In genomic region chr1:200215350-200215749, GRCh38 we compare ENCODE assay signal across 37 cellular contexts.
"Had no signal": no experiment of that assay in that cellular context is flagged by ENCODE, and none has a peak within 500 bp of the region (broad histone marks: within the 10 kb centered on the region; RNA-seq: fewer than 3 reads in every experiment).

No MANE protein-coding gene starts in this region.

- H3K36me3 ChIP-seq: ascending aorta, cardiac muscle cell, WERI-Rb-1 had no signal

- H3K27ac Mint-ChIP-seq: activated CD4-positive, alpha-beta memory T cell treated with anti-CD3 and anti-CD28 coated beads, Interleukin-2, amount 10 ng/mL, durations not matched to agents 7 days and 5 days; activated CD4-positive, alpha-beta T cell treated with anti-CD3 and anti-CD28 coated beads for 36 hours; activated CD4-positive, alpha-beta T cell treated with anti-CD3 and anti-CD28 coated beads, Interleukin-2, amount 10 ng/mL, durations not matched to agents 7 days and 5 days; activated CD8-positive, alpha-beta memory T cell treated with anti-CD3 and anti-CD28 coated beads, Interleukin-2, amount 10 ng/mL, durations not matched to agents 7 days and 5 days; activated CD8-positive, alpha-beta T cell treated with anti-CD3 and anti-CD28 coated beads, Interleukin-2, amount 10 ng/mL, durations not matched to agents 7 days and 5 days; activated naive CD4-positive, alpha-beta T cell treated with anti-CD3 and anti-CD28 coated beads, Interleukin-2, amount 10 ng/mL, durations not matched to agents 7 days and 5 days; activated naive CD4-positive, alpha-beta T cell treated with anti-CD3 and anti-CD28 coated beads, Interleukin-2, amount 50 U/mL, for 24 hours; activated naive CD8-positive, alpha-beta T cell; activated naive CD8-positive, alpha-beta T cell treated with anti-CD3 and anti-CD28 coated beads, Interleukin-2, amount 10 ng/mL, durations not matched to agents 7 days and 5 days; activated naive CD8-positive, alpha-beta T cell treated with anti-CD3 and anti-CD28 coated beads, Interleukin-2, amount 50 U/mL, for 24 hours; activated T-cell treated with anti-CD3 and anti-CD28 coated beads, Interleukin-2, amount 50 U/mL, for 24 hours; activated T-helper 2 cell treated with anti-CD3 and anti-CD28 coated beads, Interferon-gamma antibody, Interleukin-2, Interleukin-4, amounts not matched to agents 10 μg/mL and 5 μg/mL and 100 μg/mL, durations not matched to agents 14 hours and 24 hours and 36 hours; brain; T-helper 1 cell treated with Interleukin-12 subunit alpha and Interleukin-12 subunit beta and Interleukin-4 antibody, amounts not matched to agents 30 μg/mL and 1 μg/mL, for 36 hours; T-helper 2 cell treated with Interferon-gamma antibody and Interleukin-4, amounts not matched to agents 5 μg/mL and 100 μg/mL, for 36 hours; WTC11 had no signal

- DNase-seq: activated CD4-positive, alpha-beta memory T cell treated with anti-CD3 and anti-CD28 coated beads, Interleukin-2, amount 10 ng/mL, durations not matched to agents 7 days and 5 days; activated CD4-positive, alpha-beta T cell treated with anti-CD3 and anti-CD28 coated beads for 1 hour; activated CD4-positive, alpha-beta T cell treated with anti-CD3 and anti-CD28 coated beads for 36 hours; activated CD4-positive, alpha-beta T cell treated with anti-CD3 and anti-CD28 coated beads for 48 hours; activated CD4-positive, alpha-beta T cell treated with anti-CD3 and anti-CD28 coated beads, Interleukin-2, amount 10 ng/mL, durations not matched to agents 7 days and 5 days; activated CD4-positive, alpha-beta T cell treated with anti-CD3 and anti-CD28 coated beads, Interleukin-2, amount 50 U/mL, for 48 hours; activated CD4-positive, CD25-positive, alpha-beta regulatory T cell; activated CD8-positive, alpha-beta memory T cell treated with anti-CD3 and anti-CD28 coated beads for 24 hours; activated CD8-positive, alpha-beta memory T cell treated with anti-CD3 and anti-CD28 coated beads, Interleukin-2, amount 10 ng/mL, durations not matched to agents 7 days and 5 days; activated CD8-positive, alpha-beta memory T cell treated with anti-CD3 and anti-CD28 coated beads, Interleukin-2, amount 50 U/mL, for 48 hours; activated CD8-positive, alpha-beta T cell treated with anti-CD3 and anti-CD28 coated beads, Interleukin-2, amount 10 ng/mL, durations not matched to agents 7 days and 5 days; activated effector memory CD4-positive, alpha-beta T cell treated with Interleukin-2 at 50 U/mL for 16 hours; activated gamma-delta T cell; activated naive CD4-positive, alpha-beta T cell treated with anti-CD3 and anti-CD28 coated beads, Interleukin-2, amount 10 ng/mL, durations not matched to agents 7 days and 5 days; activated naive CD4-positive, alpha-beta T cell treated with Interleukin-2 at 50 U/mL for 16 hours; activated naive CD8-positive, alpha-beta T cell treated with anti-CD3 and anti-CD28 coated beads, Interleukin-2, amount 10 ng/mL, durations not matched to agents 7 days and 5 days; activated naive CD8-positive, alpha-beta T cell treated with anti-CD3 and anti-CD28 coated beads, Interleukin-2, amount 50 U/mL, for 24 hours; activated T-cell treated with anti-CD3 and anti-CD28 coated beads, Interleukin-2, amount 50 U/mL, for 24 hours; activated T-cell treated with anti-CD3 and anti-CD28 coated beads, Interleukin-2, amount 50 U/mL, for 48 hours; amygdala; anterior cingulate cortex; caudate nucleus; cerebellar nuclear complex; T-helper 1 cell; T-helper 2 cell; T-helper 9 cell; WERI-Rb-1 had no signal

- H3K4me3 ChIP-seq: ascending aorta, cardiac muscle cell had no signal

- H3K36me3 Mint-ChIP-seq: activated CD8-positive, alpha-beta memory T cell treated with anti-CD3 and anti-CD28 coated beads, Interleukin-2, amount 10 ng/mL, durations not matched to agents 7 days and 5 days; activated naive CD4-positive, alpha-beta T cell treated with anti-CD3 and anti-CD28 coated beads, Interleukin-2, amount 10 ng/mL, durations not matched to agents 7 days and 5 days; activated naive CD4-positive, alpha-beta T cell treated with anti-CD3 and anti-CD28 coated beads, Interleukin-2, amount 50 U/mL, for 24 hours; activated naive CD8-positive, alpha-beta T cell; brain had no signal

- H3K9me3 Mint-ChIP-seq: activated CD4-positive, alpha-beta memory T cell treated with anti-CD3 and anti-CD28 coated beads, Interleukin-2, amount 10 ng/mL, durations not matched to agents 7 days and 5 days; activated naive CD4-positive, alpha-beta T cell treated with anti-CD3 and anti-CD28 coated beads, Interleukin-2, amount 10 ng/mL, durations not matched to agents 7 days and 5 days; activated naive CD4-positive, alpha-beta T cell treated with anti-CD3 and anti-CD28 coated beads, Interleukin-2, amount 50 U/mL, for 24 hours; activated T-cell treated with anti-CD3 and anti-CD28 coated beads, Interleukin-2, amount 50 U/mL, for 24 hours; activated T-helper 2 cell treated with anti-CD3 and anti-CD28 coated beads, Interferon-gamma antibody, Interleukin-2, Interleukin-4, amounts not matched to agents 10 μg/mL and 5 μg/mL and 100 μg/mL, durations not matched to agents 14 hours and 24 hours and 36 hours; central memory CD8-positive, alpha-beta T cell; T-helper 2 cell treated with Interferon-gamma antibody and Interleukin-4, amounts not matched to agents 5 μg/mL and 100 μg/mL, for 36 hours had no signal

- H3K9me3 ChIP-seq: ascending aorta had no signal

- H3K4me1 ChIP-seq: ascending aorta had no signal

- H3K27me3 ChIP-seq: ascending aorta, cardiac muscle cell had no signal

- H3K27me3 Mint-ChIP-seq: activated naive CD8-positive, alpha-beta T cell treated with anti-CD3 and anti-CD28 coated beads, Interleukin-2, amount 10 ng/mL, durations not matched to agents 7 days and 5 days; activated naive CD8-positive, alpha-beta T cell treated with anti-CD3 and anti-CD28 coated beads, Interleukin-2, amount 50 U/mL, for 24 hours had no signal

- H3K4me1 Mint-ChIP-seq: activated CD4-positive, alpha-beta T cell treated with anti-CD3 and anti-CD28 coated beads for 36 hours; activated naive CD4-positive, alpha-beta T cell treated with anti-CD3 and anti-CD28 coated beads, Interleukin-2, amount 50 U/mL, for 24 hours; activated naive CD8-positive, alpha-beta T cell treated with anti-CD3 and anti-CD28 coated beads, Interleukin-2, amount 50 U/mL, for 24 hours; brain; central memory CD8-positive, alpha-beta T cell; WTC11 had no signal

- H3K27ac ChIP-seq: ascending aorta, cardiac muscle cell, WERI-Rb-1 had no signal

- H3K4me3 Mint-ChIP-seq: activated CD4-positive, alpha-beta memory T cell treated with anti-CD3 and anti-CD28 coated beads, Interleukin-2, amount 10 ng/mL, durations not matched to agents 7 days and 5 days; activated CD4-positive, alpha-beta T cell treated with anti-CD3 and anti-CD28 coated beads for 36 hours; activated CD4-positive, alpha-beta T cell treated with anti-CD3 and anti-CD28 coated beads, Interleukin-2, amount 10 ng/mL, durations not matched to agents 7 days and 5 days; activated CD8-positive, alpha-beta memory T cell treated with anti-CD3 and anti-CD28 coated beads, Interleukin-2, amount 10 ng/mL, durations not matched to agents 7 days and 5 days; activated CD8-positive, alpha-beta T cell treated with anti-CD3 and anti-CD28 coated beads, Interleukin-2, amount 10 ng/mL, durations not matched to agents 7 days and 5 days; activated naive CD4-positive, alpha-beta T cell treated with anti-CD3 and anti-CD28 coated beads, Interleukin-2, amount 10 ng/mL, durations not matched to agents 7 days and 5 days; activated naive CD4-positive, alpha-beta T cell treated with anti-CD3 and anti-CD28 coated beads, Interleukin-2, amount 50 U/mL, for 24 hours; activated naive CD8-positive, alpha-beta T cell; activated naive CD8-positive, alpha-beta T cell treated with anti-CD3 and anti-CD28 coated beads, Interleukin-2, amount 10 ng/mL, durations not matched to agents 7 days and 5 days; activated naive CD8-positive, alpha-beta T cell treated with anti-CD3 and anti-CD28 coated beads, Interleukin-2, amount 50 U/mL, for 24 hours; activated T-cell treated with anti-CD3 and anti-CD28 coated beads, Interleukin-2, amount 50 U/mL, for 24 hours; brain; central memory CD8-positive, alpha-beta T cell; T-helper 1 cell treated with Interleukin-12 subunit alpha and Interleukin-12 subunit beta and Interleukin-4 antibody, amounts not matched to agents 30 μg/mL and 1 μg/mL, for 36 hours; T-helper 2 cell treated with Interferon-gamma antibody and Interleukin-4, amounts not matched to agents 5 μg/mL and 100 μg/mL, for 36 hours; WTC11 had no signal
